25 cellular contexts compared by ENCODE assay signal in genomic region chr1:30284728-30285460, GRCh38.
DNase-seq lines count a peak whose midpoint lies in the region; ATAC-seq, FAIRE-seq and TF ChIP-seq lines count a peak whose summit lies in the region.
"Had no signal": no experiment of that assay in that cellular context is flagged by ENCODE, and none has a peak within 500 bp of the region (broad histone marks: within the 10 kb centered on the region; RNA-seq: fewer than 3 reads in every experiment).

No MANE protein-coding gene starts in this region.

- no peak for TF ChIP-seq POLR2A in K562 (conservative IDR thresholded peaks at IDR 0.05)
- no peak for TF ChIP-seq POLR2A in esophagus muscularis mucosa (IDR thresholded peaks at IDR 0.05; ENCODE audit: low read depth)

- H3K79me2 ChIP-seq in K562 (ENCODE audit: control insufficient read depth, insufficient read depth, low read length) = no peaks in the 10 kb centered on the region

- CTCF ChIA-PET in K562 (lab: Yijun Ruan, JAX; ENCODE audit: low intra/inter-chr PET ratio) = no interaction called here

- no peaks in the 10 kb centered on the region for H3K9me3 Mint-ChIP-seq in activated naive CD8-positive, alpha-beta T cell treated with anti-CD3 and anti-CD28 coated beads for 36 hours

- peaks cover 3% of the 10 kb centered on the region for H3K27me3 Mint-ChIP-seq in activated naive CD8-positive, alpha-beta T cell treated with anti-CD3 and anti-CD28 coated beads for 36 hours

- H3K4me3 ChIP-seq in right cardiac atrium (ENCODE audit: low read length) = no peak overlapping the region
- no peak overlapping the region for H3K4me3 ChIP-seq in K562
- no peak overlapping the region for H3K4me3 ChIP-seq in esophagus muscularis mucosa
- H3K4me3 ChIP-seq: PC-9, SJSA1 had no signal

- no peak overlapping the region for H2AFZ ChIP-seq in K562 (ENCODE audit: low read depth, low read length)
- H2AFZ ChIP-seq: PC-9 had no signal

- H3K36me3 ChIP-seq in K562 (ENCODE audit: control insufficient read depth, insufficient read depth, low read length) (no peaks in the 10 kb centered on the region), esophagus muscularis mucosa (no peaks in the 10 kb centered on the region)
- H3K36me3 ChIP-seq: SJSA1 had no signal

- TF ChIP-seq EP300 in K562 (IDR thresholded peaks at IDR 0.05; ENCODE audit: low read length) (no peak), esophagus muscularis mucosa (IDR thresholded peaks at IDR 0.05) (no peak)

- intact Hi-C loops in cardiac septum (cut with DNase I) (no loop called here), right cardiac atrium (cut with DNase I) (no loop called here), K562 (cut with micrococcal nuclease) (no loop called here), esophagus muscularis mucosa (cut with DNase I) (no loop called here)

- no peak overlapping the region for H3K9ac ChIP-seq in K562 (ENCODE audit: insufficient read depth in 1 of 2, low read depth in 2 of 2, low read length in 2 of 2)

- TF ChIP-seq RAD21 in K562 (CRISPR knock-in tag; conservative IDR thresholded peaks at IDR 0.05 in 1 of 2, IDR thresholded peaks at IDR 0.05 in 1 of 2) = no peak

- peaks cover 12% of the 10 kb centered on the region for H3K4me1 Mint-ChIP-seq in activated naive CD8-positive, alpha-beta T cell treated with anti-CD3 and anti-CD28 coated beads for 36 hours

- 77% methylated on average over 17 of the region's 17 CpGs for WGBS in right cardiac atrium
- WGBS in K562 (ENCODE audit: insufficient coverage, low coverage, missing lambda C conversion rate) = under 1% methylated on average over 17 of the region's 17 CpGs
- 84% methylated on average over 10 of the region's 17 CpGs for WGBS in esophagus muscularis mucosa

- 0 out of 2 replicates have a peak, but pooled peaks cover 3% of the 10 kb centered on the region for H4K20me1 ChIP-seq in K562 (replicated peaks; ENCODE audit: control insufficient read depth, insufficient read depth, low read length)

- no peak for TF ChIP-seq CTCF in K562 (IDR thresholded peaks at IDR 0.05 in 2 of 3, conservative IDR thresholded peaks at IDR 0.05 in 1 of 3; ENCODE audit: insufficient read depth in 2 of 3, low read depth in 1 of 3, low read length in 3 of 3)
- no peak for TF ChIP-seq CTCF in esophagus muscularis mucosa (IDR thresholded peaks at IDR 0.05)

- no peaks in the 10 kb centered on the region for H3K9me1 ChIP-seq in K562 (ENCODE audit: control insufficient read depth, insufficient read depth, low read length)

- H3K9me3 ChIP-seq in right cardiac atrium (ENCODE audit: control insufficient read depth, low read length) (no peaks in the 10 kb centered on the region), K562 (replicated peaks; ENCODE audit: control insufficient read depth, insufficient read depth, low read depth, low read length) (no peaks in the 10 kb centered on the region), esophagus muscularis mucosa (no peaks in the 10 kb centered on the region)
- H3K9me3 ChIP-seq: SJSA1 had no signal

- H3K27ac Mint-ChIP-seq in activated naive CD8-positive, alpha-beta T cell treated with anti-CD3 and anti-CD28 coated beads for 36 hours = no peak overlapping the region

- POLR2A ChIA-PET in K562 (lab: Yijun Ruan, JAX) = interaction anchor here (0.6 to 0.7 kb wide), 3 partner anchors 7 to 75 kb away, joined by 3 to 4 read pairs (median 3); no protein-coding TSS in a partner anchor

- no peak for FAIRE-seq in K562 (lab: Jason Lieb, UNC)
- FAIRE-seq: GM12891 had no signal

- no TSS peak for BruUV-seq in K562 (replicated peaks; lab: Mats Ljungman, UMichigan)

- no peak overlapping the region for H3K4me2 ChIP-seq in K562 (ENCODE audit: insufficient read depth, low read length)
- H3K4me2 ChIP-seq: PC-9 had no signal

- H3K27me3 ChIP-seq in right cardiac atrium (ENCODE audit: control insufficient read depth, insufficient read depth) (no peaks in the 10 kb centered on the region), K562 (ENCODE audit: control insufficient read depth in 2 of 2, insufficient read depth in 2 of 2, low read length in 2 of 2) (peaks cover 0 to 10% of the 10 kb centered on the region in 2 experiments; a peak in 3 of 5 replicates), esophagus muscularis mucosa (peaks cover 0 to 15% (median 0%) of the 10 kb centered on the region in 4 donors)

- ATAC-seq in right cardiac atrium (no peak), K562 (no peak), HG02852 (IDR thresholded peaks at IDR 0.05; ENCODE audit: unreplicated experiment) (no peak)

- H3K36me3 Mint-ChIP-seq in activated naive CD8-positive, alpha-beta T cell treated with anti-CD3 and anti-CD28 coated beads for 36 hours = no peaks in the 10 kb centered on the region

- no peaks in the 10 kb centered on the region for H3K4me1 ChIP-seq in right cardiac atrium (ENCODE audit: control insufficient read depth, insufficient read depth, low read length)
- no peaks in the 10 kb centered on the region; a peak in 1 of 5 replicates for H3K4me1 ChIP-seq in K562 (replicated peaks in 1 of 2; ENCODE audit: control insufficient read depth in 2 of 2, insufficient read depth in 2 of 2, low read length in 2 of 2)
- no peaks in the 10 kb centered on the region for H3K4me1 ChIP-seq in esophagus muscularis mucosa
- H3K4me1 ChIP-seq: SJSA1 had no signal

- in situ Hi-C loops in K562 (cut with MboI) = no loop called here

- DNase-seq in cardiac septum (ENCODE audit: low spot score) (peak; percentile 43), right cardiac atrium (no peak), K562 (ENCODE audit: extremely low read depth in 1 of 4, low spot score in 3 of 4) (no peak), esophagus muscularis mucosa (ENCODE audit: extremely low spot score) (peak; percentile 26), NCI-H82 (lab: John Stamatoyannopoulos, UW) (no peak)
- DNase-seq in stimulated activated CD8-positive, alpha-beta memory T cell treated with anti-CD3 and anti-CD28 coated beads, Interleukin-4, amount 100 ng/mL, for 48 hours = peak; percentile 9
- no peak for DNase-seq in activated naive CD8-positive, alpha-beta T cell treated with anti-CD3 and anti-CD28 coated beads for 36 hours
- DNase-seq: Calu3, DMS79 treated with DMSO at 0.1 percent for 48 hours, GF-D8, GOT3, HCEC 1CT, Karpas-422, NCI-H1092, NCI-H1436, NCI-H187, NCI-H2107, NCI-H524 treated with DMSO at 0.1 percent for 48 hours, NCI-H774, PC-9, Right ventricle myocardium superior had no signal

- H3K4me3 Mint-ChIP-seq in activated naive CD8-positive, alpha-beta T cell treated with anti-CD3 and anti-CD28 coated beads for 36 hours = no peak overlapping the region

- H3K27ac ChIP-seq in right cardiac atrium (ENCODE audit: low read length) (no peak overlapping the region), K562 (ENCODE audit: extremely low read depth, low read depth, low read length) (no peak overlapping the region), esophagus muscularis mucosa (replicated peaks in 1 of 4) (no peak overlapping the region)
- H3K27ac ChIP-seq: HL-60, PC-9, SJSA1 had no signal

TF ChIP-seq in K562, 482 proteins besides CTCF, POLR2A, EP300 and RAD21:
- TF ChIP-seq CREB1 (IDR thresholded peaks at IDR 0.05) (no peak), CREB1 (CRISPR knock-in tag; IDR thresholded peaks at IDR 0.05) (0 out of 2 replicates have a peak, but pooled peaks have one; percentile 18), RBM25 (IDR thresholded peaks at IDR 0.05; ENCODE audit: low read depth, low read length, severe bottlenecking) (peak; percentile 37), TGIF2 (CRISPR knock-in tag; IDR thresholded peaks at IDR 0.05) (0 out of 2 replicates have a peak, but pooled peaks have one; percentile 31), ZFP36 (IDR thresholded peaks at IDR 0.05; ENCODE audit: low read depth, low read length, partially characterized antibody) (no peak)

Comparison
In these comparisons a context has a peak if more than half of its experiments do, and no peak if none do; other contexts are left out.
1. DNase-seq: peak in cardiac septum (single experiment), esophagus muscularis mucosa (single experiment) and stimulated activated CD8-positive, alpha-beta memory T cell treated with anti-CD3 and anti-CD28 coated beads, Interleukin-4, amount 100 ng/mL, for 48 hours (single experiment); none in right cardiac atrium (0 of 3), K562 (0 of 4), activated naive CD8-positive, alpha-beta T cell treated with anti-CD3 and anti-CD28 coated beads for 36 hours (single experiment) and NCI-H82 (single experiment).